ENCODE assay signal across 10 cellular contexts in the genomic region with DNA sequence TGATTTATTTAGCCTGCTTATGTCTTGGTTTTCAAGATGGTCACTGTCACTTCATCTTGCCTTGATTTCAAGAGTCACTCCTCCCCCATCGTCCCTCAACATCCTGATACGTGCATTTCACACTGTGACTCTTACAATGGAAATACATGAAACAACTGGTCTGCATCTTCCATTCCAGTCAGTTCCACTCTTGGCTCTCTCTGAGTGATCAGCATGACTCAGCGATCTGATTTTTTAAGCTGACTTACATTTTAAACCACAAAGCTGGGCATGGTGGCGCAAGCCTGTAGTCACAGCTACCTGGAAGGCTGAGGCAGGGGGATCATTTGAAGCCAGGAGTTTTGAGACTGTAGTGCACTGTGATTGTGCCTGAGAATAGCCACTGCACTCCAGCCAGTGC.
A peak's percentile ranks its signal among the peaks of the same experiment; 100 is the strongest.
DNase-seq lines count a peak whose midpoint lies in the region; ATAC-seq and TF ChIP-seq lines count a peak whose summit lies in the region.
"Had no signal": no experiment of that assay in that cellular context is flagged by ENCODE, and none has a peak within 500 bp of the region (broad histone marks: within the 10 kb centered on the region; RNA-seq: fewer than 3 reads in every experiment).

No MANE protein-coding gene starts in this region.

- no peaks in the 10 kb centered on the region for H3K27me3 ChIP-seq in spleen (replicated peaks in 1 of 7)
- H3K27me3 ChIP-seq: upper lobe of left lung had no signal

- no peak for TF ChIP-seq CTCF in NB4 (IDR thresholded peaks at IDR 0.05; ENCODE audit: low read depth, low read length)
- TF ChIP-seq CTCF in spleen (IDR thresholded peaks at IDR 0.05 in 8 of 11, conservative IDR thresholded peaks at IDR 0.05 in 3 of 11) = no peak

- no peaks in the 10 kb centered on the region for H3K9me3 ChIP-seq in spleen
- H3K9me3 ChIP-seq: upper lobe of left lung had no signal

- no peak for ATAC-seq in activated CD8-positive, alpha-beta memory T cell treated with anti-CD3 and anti-CD28 coated beads, Interleukin-2, amount 10 ng/mL, durations not matched to agents 7 days and 5 days
- ATAC-seq in GM21515 (IDR thresholded peaks at IDR 0.05; ENCODE audit: unreplicated experiment) (no peak), sciatic nerve (no peak)

- H3K4me1 Mint-ChIP-seq in activated CD8-positive, alpha-beta memory T cell treated with anti-CD3 and anti-CD28 coated beads, Interleukin-2, amount 10 ng/mL, durations not matched to agents 7 days and 5 days = no peaks in the 10 kb centered on the region

- no peak overlapping the region for H3K27ac Mint-ChIP-seq in activated CD8-positive, alpha-beta memory T cell treated with anti-CD3 and anti-CD28 coated beads, Interleukin-2, amount 10 ng/mL, durations not matched to agents 7 days and 5 days

- H3K27ac ChIP-seq in spleen = no peak overlapping the region
- H3K27ac ChIP-seq: upper lobe of left lung had no signal

- TF ChIP-seq POLR2A in NB4 (IDR thresholded peaks at IDR 0.05; ENCODE audit: extremely low read depth, insufficient read length) (no peak), spleen (IDR thresholded peaks at IDR 0.05) (no peak)

- H3K4me3 ChIP-seq in NB4 (ENCODE audit: low read depth, low read length) (no peak overlapping the region), spleen (no peak overlapping the region)
- H3K4me3 ChIP-seq: upper lobe of left lung had no signal

- peak; percentile 78 for DNase-seq in GM03348 (ENCODE audit: low spot score)
- DNase-seq in NB4 (ENCODE audit: low read depth) = peak; percentile 57
- DNase-seq in dedifferentiated amniotic fluid mesenchymal stem cell (ENCODE audit: extremely low spot score) = peak; percentile 85
- DNase-seq in midbrain (lab: John Stamatoyannopoulos, UW) = peak; percentile 16
- no peak for DNase-seq in spleen
- DNase-seq in activated CD8-positive, alpha-beta memory T cell treated with anti-CD3 and anti-CD28 coated beads, Interleukin-2, amount 10 ng/mL, durations not matched to agents 7 days and 5 days = no peak
- DNase-seq in sciatic nerve (ENCODE audit: low spot score) = no peak
- DNase-seq: stimulated activated CD4-positive, alpha-beta T cell treated with anti-CD3 and anti-CD28 coated beads, Interleukin-4, amount 100 ng/mL, for 1 hour had no signal

- WGBS in spleen, 5 donors = 50 to 69% (median 59%) methylated on average over 4 of the region's 4 CpGs

- CTCF ChIA-PET in activated CD8-positive, alpha-beta memory T cell treated with anti-CD3 and anti-CD28 coated beads, Interleukin-2, amount 10 ng/mL, durations not matched to agents 7 days and 5 days (lab: Charles Lee) = no interaction called here

- H3K9me3 Mint-ChIP-seq in activated CD8-positive, alpha-beta memory T cell treated with anti-CD3 and anti-CD28 coated beads, Interleukin-2, amount 10 ng/mL, durations not matched to agents 7 days and 5 days (ENCODE audit: low read depth) = no peaks in the 10 kb centered on the region

- no peak overlapping the region for H3K4me3 Mint-ChIP-seq in activated CD8-positive, alpha-beta memory T cell treated with anti-CD3 and anti-CD28 coated beads, Interleukin-2, amount 10 ng/mL, durations not matched to agents 7 days and 5 days

- peaks cover 0 to 7% (median 4%) of the 10 kb centered on the region in 6 donors for H3K4me1 ChIP-seq in spleen

- H3K27me3 Mint-ChIP-seq in activated CD8-positive, alpha-beta memory T cell treated with anti-CD3 and anti-CD28 coated beads, Interleukin-2, amount 10 ng/mL, durations not matched to agents 7 days and 5 days = peaks cover 9% of the 10 kb centered on the region

- H3K36me3 ChIP-seq in spleen = peaks cover 0 to 3% (median 0%) of the 10 kb centered on the region in 6 donors
- H3K36me3 ChIP-seq: upper lobe of left lung had no signal

- no peaks in the 10 kb centered on the region for H3K36me3 Mint-ChIP-seq in activated CD8-positive, alpha-beta memory T cell treated with anti-CD3 and anti-CD28 coated beads, Interleukin-2, amount 10 ng/mL, durations not matched to agents 7 days and 5 days

- intact Hi-C loops in spleen (cut with DNase I; ENCODE audit: low total_unique reads) (no loop called here), sciatic nerve (cut with DNase I) (no loop called here)

Comparison
In these comparisons a context has a peak if more than half of its experiments do, and no peak if none do; other contexts are left out.
1. DNase-seq: peak in GM03348 (single experiment), NB4 (single experiment), dedifferentiated amniotic fluid mesenchymal stem cell (single experiment) and midbrain (single experiment); none in spleen (single experiment), activated CD8-positive, alpha-beta memory T cell treated with anti-CD3 and anti-CD28 coated beads, Interleukin-2, amount 10 ng/mL, durations not matched to agents 7 days and 5 days (single experiment) and sciatic nerve (single experiment).